Comparison of ENCODE assay signal across 1 cellular context in genomic region chr2:197538412-197538811, GRCh38.
TF ChIP-seq lines count a peak whose summit lies in the region.

No MANE protein-coding gene starts in this region.

TF ChIP-seq in IMR-90, 13 proteins besides CTCF, POLR2A, EP300 and RAD21:
- no peak for TF ChIP-seq NFE2L2 (IDR thresholded peaks at IDR 0.05; ENCODE audit: low read depth, low read length)
- no peak for TF ChIP-seq RCOR1 (IDR thresholded peaks at IDR 0.05; ENCODE audit: insufficient replicate concordance, low read length)
- TF ChIP-seq MXI1 (IDR thresholded peaks at IDR 0.05; ENCODE audit: borderline replicate concordance, low read depth, low read length) = no peak
- TF ChIP-seq SMC3 (IDR thresholded peaks at IDR 0.05; ENCODE audit: low read depth, low read length) = no peak
- no peak for TF ChIP-seq MAFK (IDR thresholded peaks at IDR 0.05; ENCODE audit: low read depth, low read length)
- no peak for TF ChIP-seq USF2 (IDR thresholded peaks at IDR 0.05; ENCODE audit: low read depth, low read length)
- TF ChIP-seq BHLHE40 (IDR thresholded peaks at IDR 0.05; ENCODE audit: low read depth, low read length) = no peak
TF ChIP-seq in IMR-90: peak in this region for 0.
